Comparison of ENCODE assay signal across 9 cellular contexts in the genomic region with DNA sequence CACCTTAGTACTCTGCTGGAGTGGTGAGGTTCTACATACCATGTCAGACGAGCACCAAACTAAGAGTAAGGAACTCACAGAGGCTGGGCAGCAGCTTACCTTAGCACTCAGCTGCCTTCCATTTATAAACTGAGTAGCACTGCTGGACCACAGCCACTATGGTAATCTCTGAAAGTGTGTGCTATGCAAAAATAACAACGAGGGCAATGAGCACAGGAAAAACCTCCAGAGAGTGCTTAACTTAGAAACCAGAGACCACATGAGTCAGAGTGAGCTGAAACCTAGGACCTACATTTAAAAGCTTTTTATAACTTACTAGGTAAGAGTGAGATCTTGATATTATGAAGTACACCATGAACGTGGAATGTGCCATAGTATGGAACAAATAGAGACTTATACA. TPM values are rescaled to one million over a fixed set of nuclear protein-coding genes. Genes with fewer than 3 reads are reported as not detected.
DNase-seq lines count a peak whose midpoint lies in the region; ATAC-seq and TF ChIP-seq lines count a peak whose summit lies in the region.
"Had no signal": no experiment of that assay in that cellular context is flagged by ENCODE, and none has a peak within 500 bp of the region (broad histone marks: within the 10 kb centered on the region; RNA-seq: fewer than 3 reads in every experiment).

No MANE protein-coding gene starts in this region.

- POLR2A ChIA-PET in SK-N-SH (lab: Yijun Ruan, JAX) = no interaction called here

- H3K36me3 ChIP-seq in SK-N-SH (replicated peaks in 1 of 2; ENCODE audit: control insufficient read depth in 1 of 2, insufficient read depth in 2 of 2, low read length in 1 of 2) = peaks cover 38 to 62% of the 10 kb centered on the region in 2 experiments
- H3K36me3 ChIP-seq in prostate gland = no peaks in the 10 kb centered on the region

- 0 out of 2 replicates have a peak overlapping the region, but pooled peaks have one; percentile 5 for H3K4me2 ChIP-seq in SK-N-SH

- H3K9ac ChIP-seq in SK-N-SH = no peak overlapping the region

- H3K9me3 Mint-ChIP-seq in activated T-helper 2 cell treated with anti-CD3 and anti-CD28 coated beads, Interferon-gamma antibody, Interleukin-2, Interleukin-4, amounts not matched to agents 10 μg/mL and 5 μg/mL and 100 μg/mL, durations not matched to agents 14 hours and 24 hours and 36 hours = no peaks in the 10 kb centered on the region

- no peak overlapping the region for H3K27ac Mint-ChIP-seq in activated T-helper 2 cell treated with anti-CD3 and anti-CD28 coated beads, Interferon-gamma antibody, Interleukin-2, Interleukin-4, amounts not matched to agents 10 μg/mL and 5 μg/mL and 100 μg/mL, durations not matched to agents 14 hours and 24 hours and 36 hours

- H3K27ac ChIP-seq in SK-N-SH (ENCODE audit: low read depth in 2 of 2, low read length in 1 of 2) (peak overlapping the region in 1 of 2 experiments; percentile 47; a peak in 2 of 4 replicates), prostate gland (no peak overlapping the region)
- H3K27ac ChIP-seq: neutrophil had no signal

- H3K27me3 Mint-ChIP-seq in activated T-helper 2 cell treated with anti-CD3 and anti-CD28 coated beads, Interferon-gamma antibody, Interleukin-2, Interleukin-4, amounts not matched to agents 10 μg/mL and 5 μg/mL and 100 μg/mL, durations not matched to agents 14 hours and 24 hours and 36 hours (ENCODE audit: low read depth) = no peaks in the 10 kb centered on the region

- H3K27me3 ChIP-seq in SK-N-SH (ENCODE audit: insufficient read depth) (no peaks in the 10 kb centered on the region), prostate gland (replicated peaks; ENCODE audit: insufficient read depth) (no peaks in the 10 kb centered on the region)
- H3K27me3 ChIP-seq: neutrophil had no signal

- CTCF ChIA-PET in SK-N-SH (lab: Yijun Ruan, JAX) = interaction anchor here (0.9 to 2.7 kb wide), 3 partner anchors 11 to 37 kb away, joined by 3 to 9 read pairs (median 3); no protein-coding TSS in a partner anchor

- 52% methylated on average over 3 of the region's 3 CpGs for WGBS in SK-N-SH (ENCODE audit: low lambda C conversion rate)
- WGBS in prostate gland = 67% methylated on average over 3 of the region's 3 CpGs

- no peak for TF ChIP-seq EP300 in SK-N-SH (IDR thresholded peaks at IDR 0.05; ENCODE audit: borderline replicate concordance in 1 of 2, low read depth in 1 of 2, low read length in 1 of 2)

- ATAC-seq in GM19035 (IDR thresholded peaks at IDR 0.05; ENCODE audit: unreplicated experiment) (peak; percentile 99), HG02763 (IDR thresholded peaks at IDR 0.05; ENCODE audit: unreplicated experiment) (peak; percentile 96)

- peaks cover 7% of the 10 kb centered on the region for H3K4me1 Mint-ChIP-seq in activated T-helper 2 cell treated with anti-CD3 and anti-CD28 coated beads, Interferon-gamma antibody, Interleukin-2, Interleukin-4, amounts not matched to agents 10 μg/mL and 5 μg/mL and 100 μg/mL, durations not matched to agents 14 hours and 24 hours and 36 hours (ENCODE audit: low read depth)

- no peak overlapping the region for H3K4me3 Mint-ChIP-seq in activated T-helper 2 cell treated with anti-CD3 and anti-CD28 coated beads, Interferon-gamma antibody, Interleukin-2, Interleukin-4, amounts not matched to agents 10 μg/mL and 5 μg/mL and 100 μg/mL, durations not matched to agents 14 hours and 24 hours and 36 hours (ENCODE audit: low read depth)

- TF ChIP-seq POLR2A in prostate gland (IDR thresholded peaks at IDR 0.05) = no peak

- H3K4me1 ChIP-seq in SK-N-SH (ENCODE audit: control insufficient read depth in 1 of 2, insufficient read depth in 2 of 2, low read depth in 1 of 2, low read length in 1 of 2) (peaks cover 0 to 7% of the 10 kb centered on the region in 2 experiments; a peak in 3 of 4 replicates), prostate gland (replicated peaks) (no peaks in the 10 kb centered on the region)

- peaks cover 42% of the 10 kb centered on the region for H3K36me3 Mint-ChIP-seq in activated T-helper 2 cell treated with anti-CD3 and anti-CD28 coated beads, Interferon-gamma antibody, Interleukin-2, Interleukin-4, amounts not matched to agents 10 μg/mL and 5 μg/mL and 100 μg/mL, durations not matched to agents 14 hours and 24 hours and 36 hours (ENCODE audit: low read depth)

- H3K9me2 ChIP-seq in SK-N-SH = no peaks in the 10 kb centered on the region

- TF ChIP-seq RAD21 in SK-N-SH (IDR thresholded peaks at IDR 0.05; ENCODE audit: low read length) = no peak

- H3K9me3 ChIP-seq in SK-N-SH = no peaks in the 10 kb centered on the region
- H3K9me3 ChIP-seq in prostate gland = no peaks in the 10 kb centered on the region
- H3K9me3 ChIP-seq: neutrophil had no signal

- H4K20me1 ChIP-seq in SK-N-SH (ENCODE audit: insufficient read depth) = no peaks in the 10 kb centered on the region

- peaks cover 15% of the 10 kb centered on the region for H3F3A ChIP-seq in SK-N-SH (replicated peaks; ENCODE audit: insufficient read depth)

- H3K79me2 ChIP-seq in SK-N-SH (ENCODE audit: insufficient read depth) = no peaks in the 10 kb centered on the region

- H2AFZ ChIP-seq in SK-N-SH (ENCODE audit: low read depth) = no peak overlapping the region

- intact Hi-C loops in activated T-helper 2 cell treated with anti-CD3 and anti-CD28 coated beads, Interferon-gamma antibody, Interleukin-2, Interleukin-4, amounts not matched to agents 10 μg/mL and 5 μg/mL and 100 μg/mL, durations not matched to agents 14 hours and 24 hours and 36 hours (cut with micrococcal nuclease) = no loop called here
- intact Hi-C loops in prostate gland (cut with DNase I) = no loop called here

- TF ChIP-seq CTCF in SK-N-SH (IDR thresholded peaks at IDR 0.05) = no peak
- TF ChIP-seq CTCF in prostate gland (IDR thresholded peaks at IDR 0.05) = no peak

- H3K4me3 ChIP-seq in SK-N-SH (ENCODE audit: low read depth in 2 of 2, low read length in 1 of 2) (no peak overlapping the region), prostate gland (no peak overlapping the region)

- DNase-seq in SK-N-SH = no peak
- DNase-seq in renal cortical epithelial cell (ENCODE audit: low read depth) = peak; percentile 77
- DNase-seq in CD1c-positive myeloid dendritic cell (ENCODE audit: extremely low spot score) = no peak
- no peak for DNase-seq in NAMALWA (ENCODE audit: low spot score)
- DNase-seq in activated T-helper 2 cell treated with anti-CD3 and anti-CD28 coated beads, Interferon-gamma antibody, Interleukin-2, Interleukin-4, amounts not matched to agents 10 μg/mL and 5 μg/mL and 100 μg/mL, durations not matched to agents 14 hours and 24 hours and 36 hours (ENCODE audit: low spot score) = no peak
- DNase-seq in prostate gland (ENCODE audit: low spot score) = no peak

TF ChIP-seq in SK-N-SH, 30 proteins besides CTCF, POLR2A, EP300 and RAD21:
- TF ChIP-seq MXI1 (IDR thresholded peaks at IDR 0.05; ENCODE audit: low read depth, low read length) (no peak), MEF2A (IDR thresholded peaks at IDR 0.05; ENCODE audit: borderline replicate concordance, low read depth) (0 out of 2 replicates have a peak, but pooled peaks have one; percentile 25)

RNA-seq across cellular contexts. Expression of a gene that starts 17.1 kb away (rescaled TPM):
- 616 and 849 TPM in 2 replicates for polyA plus RNA-seq in SK-N-SH (2012; rRNA removed)
- 705 and 770 TPM in 2 replicates for polyA plus RNA-seq in SK-N-SH (2012; cell fraction: cytosol; rRNA removed)
- 216 and 380 TPM in 2 replicates for polyA plus RNA-seq in SK-N-SH (2012; cell fraction: nucleus; rRNA removed)
- 686 and 725 TPM in 2 replicates for total RNA-seq in renal cortical epithelial cell
- 165 and 173 TPM in 2 replicates for total RNA-seq in activated T-helper 2 cell treated with anti-CD3 and anti-CD28 coated beads, Interferon-gamma antibody, Interleukin-2, Interleukin-4, amounts not matched to agents 10 μg/mL and 5 μg/mL and 100 μg/mL, durations not matched to agents 14 hours and 24 hours and 36 hours
- total RNA-seq in prostate gland = 100 to 1,000 TPM; 205 to 274 TPM

RNA-seq across cellular contexts. Expression of a gene that starts 21.0 kb away (rescaled TPM):
- polyA plus RNA-seq in SK-N-SH (2012; rRNA removed) = 17.9 and 27.0 TPM in 2 replicates
- polyA plus RNA-seq in SK-N-SH (2012; cell fraction: cytosol; rRNA removed) = 21.6 and 26.1 TPM in 2 replicates
- polyA plus RNA-seq in SK-N-SH (2012; cell fraction: nucleus; rRNA removed) = 8.6 and 26.3 TPM in 2 replicates
- 57.1 and 64.3 TPM in 2 replicates for total RNA-seq in renal cortical epithelial cell
- total RNA-seq in activated T-helper 2 cell treated with anti-CD3 and anti-CD28 coated beads, Interferon-gamma antibody, Interleukin-2, Interleukin-4, amounts not matched to agents 10 μg/mL and 5 μg/mL and 100 μg/mL, durations not matched to agents 14 hours and 24 hours and 36 hours = 13.9 TPM in 2 replicates
- 10 to 100 TPM; 24.5 to 45.0 TPM for total RNA-seq in prostate gland

RNA-seq across cellular contexts. Expression of a gene that starts 52.7 kb away (rescaled TPM):
- polyA plus RNA-seq in SK-N-SH (2012; rRNA removed) = 0.10 and 0.15 TPM in 2 replicates
- 0.12 and 0.14 TPM in 2 replicates for polyA plus RNA-seq in SK-N-SH (2012; cell fraction: cytosol; rRNA removed)
- polyA plus RNA-seq in SK-N-SH (2012; cell fraction: nucleus; rRNA removed) = 0.14 and 0.45 TPM in 2 replicates
- not detected in 2 replicates for total RNA-seq in renal cortical epithelial cell
- total RNA-seq in activated T-helper 2 cell treated with anti-CD3 and anti-CD28 coated beads, Interferon-gamma antibody, Interleukin-2, Interleukin-4, amounts not matched to agents 10 μg/mL and 5 μg/mL and 100 μg/mL, durations not matched to agents 14 hours and 24 hours and 36 hours = not detected in 2 replicates
- not detected for total RNA-seq in prostate gland
